3 cellular contexts compared by ENCODE assay signal in genomic region chr7:75806560-75807307, GRCh38.
A peak's percentile ranks its signal among the peaks of the same experiment; 100 is the strongest.
TF ChIP-seq lines count a peak whose summit lies in the region.

No MANE protein-coding gene starts in this region.

TF ChIP-seq in A549, 52 proteins besides CTCF, POLR2A, EP300 and RAD21:
- TF ChIP-seq SREBF2 (IDR thresholded peaks at IDR 0.05) (no peak), KDM5A (IDR thresholded peaks at IDR 0.05) (peak; percentile 69; the same call in 1 of the 2 replicates), HEYL (CRISPR knock-in tag; IDR thresholded peaks at IDR 0.05) (no peak), CEBPB (IDR thresholded peaks at IDR 0.05) (no peak), RNF2 (IDR thresholded peaks at IDR 0.05; ENCODE audit: borderline replicate concordance, low read depth) (no peak), CHD4 (IDR thresholded peaks at IDR 0.05; ENCODE audit: borderline replicate concordance) (no peak)
- TF ChIP-seq, protein P1, sequence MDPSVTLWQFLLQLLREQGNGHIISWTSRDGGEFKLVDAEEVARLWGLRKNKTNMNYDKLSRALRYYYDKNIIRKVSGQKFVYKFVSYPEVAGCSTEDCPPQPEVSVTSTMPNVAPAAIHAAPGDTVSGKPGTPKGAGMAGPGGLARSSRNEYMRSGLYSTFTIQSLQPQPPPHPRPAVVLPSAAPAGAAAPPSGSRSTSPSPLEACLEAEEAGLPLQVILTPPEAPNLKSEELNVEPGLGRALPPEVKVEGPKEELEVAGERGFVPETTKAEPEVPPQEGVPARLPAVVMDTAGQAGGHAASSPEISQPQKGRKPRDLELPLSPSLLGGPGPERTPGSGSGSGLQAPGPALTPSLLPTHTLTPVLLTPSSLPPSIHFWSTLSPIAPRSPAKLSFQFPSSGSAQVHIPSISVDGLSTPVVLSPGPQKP (IDR thresholded peaks at IDR 0.05; ENCODE audit: low read depth, low read length): no peak

TF ChIP-seq in Ishikawa, 13 proteins besides CTCF, POLR2A, EP300 and RAD21:
- TF ChIP-seq, protein P2, sequence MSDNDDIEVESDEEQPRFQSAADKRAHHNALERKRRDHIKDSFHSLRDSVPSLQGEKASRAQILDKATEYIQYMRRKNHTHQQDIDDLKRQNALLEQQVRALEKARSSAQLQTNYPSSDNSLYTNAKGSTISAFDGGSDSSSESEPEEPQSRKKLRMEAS (IDR thresholded peaks at IDR 0.05): no peak
- TF ChIP-seq TEAD4 (IDR thresholded peaks at IDR 0.05) (peak; percentile 60), REST (IDR thresholded peaks at IDR 0.05; ENCODE audit: low read depth) (no peak)
- TF ChIP-seq, protein P3, sequence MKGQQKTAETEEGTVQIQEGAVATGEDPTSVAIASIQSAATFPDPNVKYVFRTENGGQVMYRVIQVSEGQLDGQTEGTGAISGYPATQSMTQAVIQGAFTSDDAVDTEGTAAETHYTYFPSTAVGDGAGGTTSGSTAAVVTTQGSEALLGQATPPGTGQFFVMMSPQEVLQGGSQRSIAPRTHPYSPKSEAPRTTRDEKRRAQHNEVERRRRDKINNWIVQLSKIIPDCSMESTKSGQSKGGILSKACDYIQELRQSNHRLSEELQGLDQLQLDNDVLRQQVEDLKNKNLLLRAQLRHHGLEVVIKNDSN (IDR thresholded peaks at IDR 0.05): 0 out of 2 replicates have a peak, but pooled peaks have one; percentile 34

TF ChIP-seq in H1, 55 proteins besides CTCF, POLR2A, EP300 and RAD21:
- no peak for TF ChIP-seq SIRT6 (IDR thresholded peaks at IDR 0.05; ENCODE audit: low read length)
- TF ChIP-seq CBX5 (IDR thresholded peaks at IDR 0.05; ENCODE audit: low read depth, low read length): no peak
- TF ChIP-seq KDM5A (IDR thresholded peaks at IDR 0.05; ENCODE audit: low read length): peak; percentile 42; the same call in 1 of the 2 replicates
- TF ChIP-seq PHF8 (conservative IDR thresholded peaks at IDR 0.05; ENCODE audit: low read depth, low read length): no peak
- TF ChIP-seq CHD7 (IDR thresholded peaks at IDR 0.05; ENCODE audit: insufficient replicate concordance, low read length): no peak
